8 cellular contexts compared by ENCODE assay signal in the genomic region with DNA sequence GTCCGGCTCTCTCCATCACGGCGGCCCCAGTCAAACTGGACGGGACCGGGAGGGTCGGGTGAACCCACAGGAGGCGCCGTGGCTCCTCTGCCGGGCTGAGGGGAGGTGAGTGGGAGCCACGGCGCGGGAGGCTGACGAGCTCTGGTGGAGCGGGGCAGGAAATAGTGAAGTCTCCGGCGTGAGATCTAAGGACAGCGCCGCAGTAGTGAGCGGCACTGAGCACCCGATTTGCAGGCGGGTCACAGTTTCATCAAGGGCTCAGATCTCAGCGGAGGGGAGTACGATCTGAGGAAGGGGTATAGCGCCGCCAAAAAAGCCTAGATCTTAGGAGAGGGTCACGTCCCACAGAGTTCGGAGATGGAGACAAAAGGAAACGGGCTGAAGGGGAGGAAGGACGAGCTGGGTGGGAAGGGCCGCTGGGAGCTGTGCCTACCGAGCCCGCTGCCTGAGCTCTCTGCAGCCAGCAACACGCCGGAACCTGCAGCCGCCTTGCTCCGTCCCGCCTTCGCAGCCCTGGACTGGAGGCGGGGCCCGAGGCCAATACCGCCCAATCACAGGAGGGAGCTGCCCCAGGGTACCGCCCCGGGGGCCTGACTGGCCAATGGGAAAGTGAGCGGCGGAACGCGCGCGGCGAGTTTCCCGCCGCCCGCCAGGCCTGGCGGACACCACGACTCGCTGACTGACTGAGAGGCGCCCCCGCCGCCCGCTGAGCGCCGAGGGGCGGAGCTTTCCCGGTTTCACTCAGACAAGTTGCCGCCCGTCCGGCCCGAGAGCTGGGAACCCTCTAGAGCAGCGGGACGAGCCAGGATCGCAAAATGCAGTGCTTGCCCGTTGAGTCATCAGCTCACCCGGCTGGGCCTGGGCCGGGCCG. TPM values are rescaled to one million over a fixed set of nuclear protein-coding genes. Genes with fewer than 3 reads are reported as not detected.
DNase-seq lines count a peak whose midpoint lies in the region; ATAC-seq and TF ChIP-seq lines count a peak whose summit lies in the region.

No MANE protein-coding gene starts in this region.

- peak overlapping the region; percentile 62 for H3K9ac ChIP-seq in H9 (ENCODE audit: extremely low read depth, insufficient read length, low read length)

- DNase-seq in G401 (ENCODE audit: low spot score): peak; percentile 97
- DNase-seq in H9: peak; percentile 99
- peak; percentile 99 for DNase-seq in M059J (ENCODE audit: low read depth)
- peak; percentile 98 for DNase-seq in activated effector memory CD4-positive, alpha-beta T cell treated with anti-CD3 and anti-CD28 coated beads, Interleukin-2, amount 50 U/mL, for 16 hours
- peak; percentile 96 for DNase-seq in fibroblast of the aortic adventitia (ENCODE audit: low read depth)
- DNase-seq in stimulated activated naive CD8-positive, alpha-beta T cell treated with anti-CD3 and anti-CD28 coated beads, Interleukin-15, Interleukin-2, amounts not matched to agents 100 U/mL and 50 U/mL, for 24 hours: peak; percentile 96

- peak overlapping the region; percentile 88 for H3K18ac ChIP-seq in H9 (ENCODE audit: insufficient read length, low read depth, low read length)

- peaks cover 38 to 40% of the 10 kb centered on the region in 2 experiments for H3K4me1 Mint-ChIP-seq in H9
- H3K4me1 Mint-ChIP-seq in nephron: peaks cover 10% of the 10 kb centered on the region

- in situ Hi-C loops in G401 (cut with HindIII; ENCODE audit: low sequenced_read_pairs): no loop called here

- peak; percentile 97 for ATAC-seq in stimulated activated naive CD8-positive, alpha-beta T cell treated with anti-CD3 and anti-CD28 coated beads, Interleukin-15, Interleukin-2, amounts not matched to agents 100 U/mL and 50 U/mL, for 24 hours

- no peaks in the 10 kb centered on the region for H3K9me3 ChIP-seq in H9 (ENCODE audit: control insufficient read depth, low read depth, low read length)

- peak; percentile 100 for TF ChIP-seq POLR2A in Raji (IDR thresholded peaks at IDR 0.05; ENCODE audit: insufficient read depth, low read depth, low read length)

- H3T11ph ChIP-seq in H9 (ENCODE audit: low read length): no peak overlapping the region

- H2BK5ac ChIP-seq in H9 (ENCODE audit: insufficient read length, low read length): no peak overlapping the region

- H3K4me3 ChIP-seq in fibroblast of the aortic adventitia (ENCODE audit: low read depth, low read length): peak overlapping the region; percentile 75

- no peak overlapping the region for H2AK5ac ChIP-seq in H9 (ENCODE audit: insufficient read length, low read length)

- H2BK12ac ChIP-seq in H9 (ENCODE audit: insufficient read length, low read depth, low read length): peak overlapping the region; percentile 28

- WGBS in H9 (ENCODE audit: extremely low coverage, insufficient read length, low lambda C conversion rate): no CpG with 5 or more reads among the region's 75 CpGs

- H3K79me1 ChIP-seq in H9 (ENCODE audit: insufficient read depth, low read depth, low read length, poor library complexity, severe bottlenecking): no peaks in the 10 kb centered on the region

- H3K4ac ChIP-seq in H9 (ENCODE audit: low read depth, low read length): peak overlapping the region; percentile 60; the same call in 1 of the 2 replicates

- H4K20me1 ChIP-seq in H9 (ENCODE audit: control insufficient read depth, insufficient read depth, insufficient read length): no peaks in the 10 kb centered on the region

- no peak overlapping the region for H3K23ac ChIP-seq in H9 (ENCODE audit: insufficient read length, low read depth, low read length)

- H3K9me3 Mint-ChIP-seq in H9 (no peaks in the 10 kb centered on the region), nephron (no peaks in the 10 kb centered on the region)

- H3K4me2 ChIP-seq in H9 (ENCODE audit: insufficient read depth, insufficient read length, low read length): peak overlapping the region; percentile 73

- H3K27me3 ChIP-seq in H9 (ENCODE audit: insufficient read depth, low read length): no peaks in the 10 kb centered on the region; the same call in 1 of the 2 replicates

- no peak overlapping the region for H2BK120ac ChIP-seq in H9 (ENCODE audit: low read depth, low read length, poor library complexity, severe bottlenecking)

- peaks cover 20% of the 10 kb centered on the region for H3K27me3 Mint-ChIP-seq in H9 (ENCODE audit: low read depth)
- peaks cover 4% of the 10 kb centered on the region for H3K27me3 Mint-ChIP-seq in nephron (ENCODE audit: low read depth)

- no peak overlapping the region for H4K5ac ChIP-seq in H9 (ENCODE audit: insufficient read length, low read depth, low read length)

- no peaks in the 10 kb centered on the region for H3K79me2 ChIP-seq in H9 (ENCODE audit: insufficient read depth, low read length)

- no peak overlapping the region for H2AFZ ChIP-seq in H9 (ENCODE audit: low read length)

- H3K4me3 Mint-ChIP-seq in H9 (peak overlapping the region; percentile 81 to 95), nephron (peak overlapping the region; percentile 89 to 90 (median 90))

- no peak overlapping the region for H3K56ac ChIP-seq in H9 (ENCODE audit: insufficient read length, low read depth, low read length)

- H3K27ac Mint-ChIP-seq in H9 (peak overlapping the region; percentile 76 to 91 (median 83); a peak in 5 of 7 replicates), nephron (peak overlapping the region; percentile 62 to 76 (median 67))

- H2BK15ac ChIP-seq in H9 (ENCODE audit: low read depth, low read length): no peak overlapping the region; the same call in 1 of the 2 replicates

- H3K14ac ChIP-seq in H9 (ENCODE audit: insufficient read depth, low read length): peak overlapping the region; percentile 91

- H2BK20ac ChIP-seq in H9 (ENCODE audit: low read depth, low read length, poor library complexity, severe bottlenecking): no peak overlapping the region

- H4K8ac ChIP-seq in H9 (replicated peaks; ENCODE audit: insufficient read length, low read depth, low read length): no peak overlapping the region

- H3K27ac ChIP-seq in H9 (ENCODE audit: insufficient read length, low read depth, low read length): peak overlapping the region; percentile 25

- TF ChIP-seq CTCF in H9 (conservative IDR thresholded peaks at IDR 0.05): no peak
- no peak for TF ChIP-seq CTCF in fibroblast of the aortic adventitia (IDR thresholded peaks at IDR 0.05; ENCODE audit: insufficient read depth, low read length)
- TF ChIP-seq CTCF in nephron (IDR thresholded peaks at IDR 0.05; ENCODE audit: unreplicated experiment in 3 of 3): no peak

- no peak overlapping the region for H4K91ac ChIP-seq in H9 (ENCODE audit: insufficient read length, low read depth, low read length)

- H3K4me1 ChIP-seq in H9 (ENCODE audit: insufficient read depth, low read length): no peaks in the 10 kb centered on the region; the same call in 1 of the 2 replicates

- peaks cover 4% of the 10 kb centered on the region for H3K23me2 ChIP-seq in H9 (ENCODE audit: insufficient read length, low read depth, low read length, poor library complexity, severe bottlenecking)

- H3K36me3 Mint-ChIP-seq in H9 (ENCODE audit: insufficient read depth in 1 of 3, low read depth in 3 of 3) (no peaks in the 10 kb centered on the region), nephron (ENCODE audit: low read depth) (no peaks in the 10 kb centered on the region)

RNA-seq across cellular contexts. Expression of a gene that starts 1.9 kb away (rescaled TPM):
- total RNA-seq in G401 (2014; rRNA removed; shearing (Covaris generic)): 58.6 and 67.7 TPM in 2 replicates
- total RNA-seq in H9 (2021) (3.8 and 4.3 TPM in 2 replicates), fibroblast of the aortic adventitia (ENCODE audit: low replicate concordance) (1.1 TPM in 1 of 2 replicates, not detected in the other)
- total RNA-seq in M059J (2014; rRNA removed; shearing (Covaris generic)): 0.76 TPM in 1 of 2 replicates, not detected in the other

RNA-seq across cellular contexts. Expression of a gene that starts 25.2 kb away (rescaled TPM):
- total RNA-seq in G401 (2014; rRNA removed; shearing (Covaris generic)): 20.0 and 26.9 TPM in 2 replicates
- total RNA-seq in H9 (2021): 44.3 and 47.8 TPM in 2 replicates
- total RNA-seq in M059J (2014; rRNA removed; shearing (Covaris generic)): 9.5 and 15.7 TPM in 2 replicates
- 7.0 and 8.7 TPM in 2 replicates for total RNA-seq in fibroblast of the aortic adventitia (ENCODE audit: low replicate concordance)

RNA-seq across cellular contexts. Expression of a gene that starts 35.4 kb away (rescaled TPM):
- 13.1 and 22.0 TPM in 2 replicates for total RNA-seq in G401 (2014; rRNA removed; shearing (Covaris generic))
- total RNA-seq in H9 (2021): 19.4 and 21.2 TPM in 2 replicates
- total RNA-seq in M059J (2014; rRNA removed; shearing (Covaris generic)): 5.6 and 14.5 TPM in 2 replicates
- total RNA-seq in fibroblast of the aortic adventitia (ENCODE audit: low replicate concordance): 5.9 and 21.0 TPM in 2 replicates

RNA-seq across cellular contexts. Expression of a gene that starts 38.4 kb away (rescaled TPM):
- total RNA-seq in G401 (2014; rRNA removed; shearing (Covaris generic)): 19.6 and 43.5 TPM in 2 replicates
- total RNA-seq in H9 (2021) (33.1 and 38.9 TPM in 2 replicates), fibroblast of the aortic adventitia (ENCODE audit: low replicate concordance) (2.5 and 10.4 TPM in 2 replicates)
- total RNA-seq in M059J (2014; rRNA removed; shearing (Covaris generic)): 36.2 and 41.2 TPM in 2 replicates

RNA-seq across cellular contexts. Expression of a gene that starts 48.9 kb away (rescaled TPM):
- not detected in 2 replicates for total RNA-seq in G401 (2014; rRNA removed; shearing (Covaris generic))
- not detected in 2 replicates for total RNA-seq in H9 (2021)
- total RNA-seq in M059J (2014; rRNA removed; shearing (Covaris generic)): not detected in 2 replicates
- not detected in 2 replicates for total RNA-seq in fibroblast of the aortic adventitia (ENCODE audit: low replicate concordance)

Comparison
In these comparisons a context has a peak if more than half of its experiments do, and no peak if none do; other contexts are left out.
1. Peak in every context shown above with its lines: DNase-seq, ATAC-seq, H3K4me3 ChIP-seq and H3K27ac ChIP-seq.
2. RNA of a gene that starts 1.9 kb away (total RNA-seq): 58.6 to 67.7 TPM in G401; 3.8 to 4.3 TPM in H9, 1.1 TPM in fibroblast of the aortic adventitia and 0.76 TPM in M059J; every median in the first group is over 10 times any median in the second.